Comparison of ENCODE assay signal across 8 cellular contexts in the genomic region with DNA sequence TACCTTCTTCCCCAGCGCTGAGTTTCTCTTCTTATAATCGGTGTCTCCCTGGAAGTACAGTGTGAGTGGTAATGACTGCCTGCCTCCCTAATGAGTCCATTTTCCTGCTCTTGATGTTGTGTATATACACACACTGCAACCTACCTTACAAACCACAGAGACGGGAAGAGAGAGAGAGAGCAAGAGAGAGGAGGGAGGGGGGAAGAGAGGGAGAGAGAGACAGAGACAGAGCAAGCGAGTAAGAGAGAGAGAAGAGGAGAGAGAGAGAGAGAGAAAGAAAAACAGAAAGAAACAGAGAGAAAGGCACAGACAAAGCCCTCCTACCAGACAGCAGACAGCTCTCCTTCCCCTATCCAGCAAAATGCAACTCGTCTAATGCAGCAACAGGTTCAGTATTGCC. TPM values are rescaled to one million over a fixed set of nuclear protein-coding genes. Genes with fewer than 3 reads are reported as not detected.
DNase-seq lines count a peak whose midpoint lies in the region; ATAC-seq and TF ChIP-seq lines count a peak whose summit lies in the region.

No MANE protein-coding gene starts in this region.

- POLR2A ChIA-PET in CD8-positive, alpha-beta memory T cell (lab: Charles Lee) = interaction anchor here (0.7 to 1.3 kb wide), 2 partner anchors 47 to 48 kb away, joined by 3 to 6 read pairs; a partner anchor contains a TSS

- peaks cover 28 to 65% (median 57%) of the 10 kb centered on the region in 3 donors for H3K4me1 Mint-ChIP-seq in CD8-positive, alpha-beta memory T cell

- peak overlapping the region; percentile 62 for H3K4me2 ChIP-seq in SU-DHL-6 (ENCODE audit: low read depth, low read length, poor library complexity, severe bottlenecking)

- no peaks in the 10 kb centered on the region for H3K27me3 ChIP-seq in CD8-positive, alpha-beta memory T cell (ENCODE audit: insufficient read depth, low read length, poor library complexity, severe bottlenecking)
- H3K27me3 ChIP-seq in SU-DHL-6 (ENCODE audit: low read length) = no peaks in the 10 kb centered on the region
- no peaks in the 10 kb centered on the region for H3K27me3 ChIP-seq in muscle layer of duodenum (ENCODE audit: low read depth, low read length)

- peaks cover 16% of the 10 kb centered on the region for H3K4me1 ChIP-seq in CD8-positive, alpha-beta memory T cell (ENCODE audit: insufficient read depth, low read length)
- peaks cover 5 to 10% of the 10 kb centered on the region in 2 donors for H3K4me1 ChIP-seq in muscle layer of duodenum (ENCODE audit: control insufficient read depth in 1 of 2, insufficient read depth in 2 of 2, low read length in 2 of 2)

- peak overlapping the region; percentile 28 for H3K9ac ChIP-seq in SU-DHL-6 (ENCODE audit: low read length)

- no peaks in the 10 kb centered on the region for H4K20me1 ChIP-seq in SU-DHL-6 (ENCODE audit: low read depth, low read length)

- CTCF ChIA-PET in CD8-positive, alpha-beta memory T cell (lab: Charles Lee) = interaction anchor here (1.3 to 2.0 kb wide), 3 partner anchors 46 to 685 kb away, joined by 3 to 12 read pairs (median 5); a partner anchor contains a TSS

- peaks cover 6 to 18% (median 13%) of the 10 kb centered on the region in 3 donors for H3K36me3 Mint-ChIP-seq in CD8-positive, alpha-beta memory T cell

- peak overlapping the region; percentile 74 to 94 (median 84) for H3K4me3 Mint-ChIP-seq in CD8-positive, alpha-beta memory T cell

- H3K27ac Mint-ChIP-seq in CD8-positive, alpha-beta memory T cell = peak overlapping the region; percentile 70 to 97 (median 90)

- peaks cover 2% of the 10 kb centered on the region; the same call in 1 of the 2 replicates for H3F3A ChIP-seq in SU-DHL-6 (ENCODE audit: insufficient read depth)

- H2AFZ ChIP-seq in SU-DHL-6 (ENCODE audit: low read depth, low read length, severe bottlenecking) = peak overlapping the region; percentile 44

- H3K27me3 Mint-ChIP-seq in CD8-positive, alpha-beta memory T cell = no peaks in the 10 kb centered on the region

- no peaks in the 10 kb centered on the region for H3K9me2 ChIP-seq in SU-DHL-6 (replicated peaks; ENCODE audit: insufficient read depth, low read length)

- DNase-seq in CD8-positive, alpha-beta memory T cell = peak in 4 of 5 donors; percentile 1 to 65 (median 56)
- peak; percentile 81 for DNase-seq in Jurkat, Clone E6-1 (ENCODE audit: low read depth, low spot score)
- DNase-seq in epithelial cell of esophagus (ENCODE audit: low read depth) = peak; percentile 36
- DNase-seq in NOMO-1 treated with dmso at 0.1 percent for 144 hours (lab: John Stamatoyannopoulos, UW; ENCODE audit: unreplicated experiment) = no peak

- H3K36me3 ChIP-seq in CD8-positive, alpha-beta memory T cell (ENCODE audit: insufficient read depth, low read length) = no peaks in the 10 kb centered on the region
- no peaks in the 10 kb centered on the region for H3K36me3 ChIP-seq in SU-DHL-6 (ENCODE audit: low read length)
- H3K36me3 ChIP-seq in muscle layer of duodenum (ENCODE audit: control insufficient read depth in 1 of 2, insufficient read depth in 2 of 2, low read length in 2 of 2) = peaks cover 4% of the 10 kb centered on the region in 2 donors

- no peak for TF ChIP-seq CTCF in SU-DHL-6 (IDR thresholded peaks at IDR 0.05; ENCODE audit: insufficient read depth, low read length, poor library complexity, severe bottlenecking)
- TF ChIP-seq CTCF in epithelial cell of esophagus (IDR thresholded peaks at IDR 0.05; ENCODE audit: insufficient read depth, low read depth, low read length, missing control alignments) = no peak

- peak; percentile 62 for ATAC-seq in GM19328 (IDR thresholded peaks at IDR 0.05; ENCODE audit: unreplicated experiment)
- ATAC-seq in HG02938 (IDR thresholded peaks at IDR 0.05; ENCODE audit: unreplicated experiment) = no peak

- H3K4me3 ChIP-seq in CD8-positive, alpha-beta memory T cell (ENCODE audit: low read length) = peak overlapping the region; percentile 23
- H3K4me3 ChIP-seq in Jurkat, Clone E6-1 (ENCODE audit: low read length) = peak overlapping the region; percentile 40
- H3K4me3 ChIP-seq in SU-DHL-6 (ENCODE audit: insufficient read depth, low read length, poor library complexity, severe bottlenecking) (peak overlapping the region; percentile 32), epithelial cell of esophagus (ENCODE audit: low read length) (peak overlapping the region; percentile 4), muscle layer of duodenum (ENCODE audit: low read depth in 1 of 2, low read length in 2 of 2) (peak overlapping the region; percentile 62 to 80)

- peaks cover 0 to 4% (median 0%) of the 10 kb centered on the region in 5 donors for H3K9me3 Mint-ChIP-seq in CD8-positive, alpha-beta memory T cell

- H3K79me2 ChIP-seq in SU-DHL-6 (ENCODE audit: insufficient read depth, low read length) = no peaks in the 10 kb centered on the region

- no peak overlapping the region for H3K27ac ChIP-seq in CD8-positive, alpha-beta memory T cell (ENCODE audit: low read depth, low read length)
- H3K27ac ChIP-seq in SU-DHL-6 (ENCODE audit: low read depth, low read length) = 0 out of 2 replicates have a peak overlapping the region, but pooled peaks have one; percentile 5
- H3K27ac ChIP-seq in muscle layer of duodenum (ENCODE audit: low read length) = peak overlapping the region; percentile 90

- H3K9me3 ChIP-seq in CD8-positive, alpha-beta memory T cell (ENCODE audit: low read length) = no peaks in the 10 kb centered on the region
- H3K9me3 ChIP-seq in SU-DHL-6 (ENCODE audit: insufficient read depth, low read length) = no peaks in the 10 kb centered on the region
- no peaks in the 10 kb centered on the region for H3K9me3 ChIP-seq in muscle layer of duodenum (ENCODE audit: control insufficient read depth in 1 of 2, low read length in 2 of 2)

RNA-seq across cellular contexts. Expression of a gene that starts 46.9 kb away (rescaled TPM):
- 1 to 10 TPM; 6.3 to 6.5 TPM for total RNA-seq in CD8-positive, alpha-beta memory T cell
- polyA plus RNA-seq in CD8-positive, alpha-beta memory T cell = 25.6 TPM
- 2.5 TPM for polyA plus RNA-seq in Jurkat, Clone E6-1 (2012; ENCODE audit: insufficient read depth, insufficient read length)

Comparison
In these comparisons a context has a peak if more than half of its experiments do, and no peak if none do; other contexts are left out.
1. H3K4me3 ChIP-seq: peak in every context shown above with its lines; median percentile 71 in muscle layer of duodenum; 40 in Jurkat, Clone E6-1; 32 in SU-DHL-6; 23 in CD8-positive, alpha-beta memory T cell; 4 in epithelial cell of esophagus.